In genomic region chr18:5413447-5413846, GRCh38 we compare ENCODE assay signal across 24 cellular contexts.
DNase-seq lines count a peak whose midpoint lies in the region; ATAC-seq, FAIRE-seq and TF ChIP-seq lines count a peak whose summit lies in the region.
"Had no signal": no experiment of that assay in that cellular context is flagged by ENCODE, and none has a peak within 500 bp of the region (broad histone marks: within the 10 kb centered on the region; RNA-seq: fewer than 3 reads in every experiment).

No MANE protein-coding gene starts in this region.

- H3K4me2 ChIP-seq in K562 (ENCODE audit: insufficient read depth, low read length): no peak overlapping the region

- TF ChIP-seq CTCF in K562 (IDR thresholded peaks at IDR 0.05 in 2 of 3, conservative IDR thresholded peaks at IDR 0.05 in 1 of 3; ENCODE audit: insufficient read depth in 2 of 3, low read depth in 1 of 3, low read length in 3 of 3): no peak
- no peak for TF ChIP-seq CTCF in psoas muscle (IDR thresholded peaks at IDR 0.05)

- no peak for TF ChIP-seq RAD21 in K562 (CRISPR knock-in tag; conservative IDR thresholded peaks at IDR 0.05 in 1 of 2, IDR thresholded peaks at IDR 0.05 in 1 of 2)

- H3K27ac ChIP-seq in K562 (ENCODE audit: extremely low read depth, low read depth, low read length) (no peak overlapping the region), psoas muscle (no peak overlapping the region)
- H3K27ac ChIP-seq: gastroesophageal sphincter, neutrophil had no signal

- no peaks in the 10 kb centered on the region for H4K20me1 ChIP-seq in K562 (replicated peaks; ENCODE audit: control insufficient read depth, insufficient read depth, low read length)

- in situ Hi-C loops in K562 (cut with MboI): no loop called here

- H3K9me1 ChIP-seq in K562 (ENCODE audit: control insufficient read depth, insufficient read depth, low read length): no peaks in the 10 kb centered on the region

- H3K27me3 ChIP-seq in K562 (ENCODE audit: control insufficient read depth in 2 of 2, insufficient read depth in 2 of 2, low read length in 2 of 2) (no peaks in the 10 kb centered on the region), psoas muscle (ENCODE audit: insufficient read depth in 3 of 3, low read length in 2 of 3) (no peaks in the 10 kb centered on the region)
- H3K27me3 ChIP-seq: gastroesophageal sphincter, neutrophil had no signal

- intact Hi-C loops in K562 (cut with micrococcal nuclease) (no loop called here), psoas muscle (cut with DNase I) (no loop called here)

- peak; percentile 55 for DNase-seq in NCI-H69 (lab: John Stamatoyannopoulos, UW)
- DNase-seq in K562 (ENCODE audit: extremely low read depth in 1 of 4, low spot score in 3 of 4): no peak
- peak; percentile 42 for DNase-seq in inferior parietal cortex (ENCODE audit: extremely low spot score)
- DNase-seq in pons (ENCODE audit: low spot score): peak; percentile 70
- DNase-seq in psoas muscle: no peak
- DNase-seq: activated CD4-positive, alpha-beta memory T cell treated with anti-CD3 and anti-CD28 coated beads for 36 hours; activated CD4-positive, alpha-beta T cell treated with anti-CD3 and anti-CD28 coated beads for 1 hour; activated CD8-positive, alpha-beta memory T cell treated with anti-CD3 and anti-CD28 coated beads, Interleukin-2, amount 50 U/mL, for 4 hours; activated naive CD4-positive, alpha-beta T cell; Caco-2; DMS79; GDM1; IMR-90; NCI-H1048; NCI-H187; NCI-H510A treated with DMSO at 0.1 percent for 48 hours had no signal

- BruUV-seq in K562 (replicated peaks; lab: Mats Ljungman, UMichigan): no TSS peak

- no peak for TF ChIP-seq EP300 in K562 (IDR thresholded peaks at IDR 0.05; ENCODE audit: low read length)

- CTCF ChIA-PET in K562 (lab: Yijun Ruan, JAX; ENCODE audit: low intra/inter-chr PET ratio): no interaction called here

- POLR2A ChIA-PET in K562 (lab: Yijun Ruan, JAX): no interaction called here

- H3K79me2 ChIP-seq in K562 (ENCODE audit: control insufficient read depth, insufficient read depth, low read length): no peaks in the 10 kb centered on the region

- H3K4me3 ChIP-seq in K562 (no peak overlapping the region), psoas muscle (no peak overlapping the region)
- H3K4me3 ChIP-seq: gastroesophageal sphincter, HAP-1 had no signal

- peak; percentile 15 for FAIRE-seq in K562 (lab: Jason Lieb, UNC)

- no peak for TF ChIP-seq POLR2A in K562 (conservative IDR thresholded peaks at IDR 0.05)

- H3K9me3 ChIP-seq in K562 (replicated peaks; ENCODE audit: control insufficient read depth, insufficient read depth, low read depth, low read length): no peaks in the 10 kb centered on the region
- H3K9me3 ChIP-seq in psoas muscle: no peaks in the 10 kb centered on the region
- H3K9me3 ChIP-seq: Caco-2, gastroesophageal sphincter, HAP-1, neutrophil had no signal

- ATAC-seq in K562 (no peak), HG03139 (IDR thresholded peaks at IDR 0.05; ENCODE audit: unreplicated experiment) (no peak), psoas muscle (no peak), GM18858 (IDR thresholded peaks at IDR 0.05; ENCODE audit: unreplicated experiment) (no peak), HG02981 (IDR thresholded peaks at IDR 0.05; ENCODE audit: unreplicated experiment) (no peak)
- ATAC-seq: gastroesophageal sphincter; left lobe of liver; stimulated activated effector memory CD8-positive, alpha-beta T cell treated with anti-CD3 and anti-CD28 coated beads, Interleukin-12 subunit alpha, Interleukin-12 subunit beta, amount 100 ng/mL, for 72 hours had no signal

- H3K4me1 ChIP-seq in K562 (replicated peaks in 1 of 2; ENCODE audit: control insufficient read depth in 2 of 2, insufficient read depth in 2 of 2, low read length in 2 of 2) (no peaks in the 10 kb centered on the region), psoas muscle (no peaks in the 10 kb centered on the region)
- H3K4me1 ChIP-seq: Caco-2, gastroesophageal sphincter, HAP-1 had no signal

- WGBS in K562 (ENCODE audit: insufficient coverage, low coverage, missing lambda C conversion rate): 3% methylated on average over 2 of the region's 2 CpGs
- WGBS in psoas muscle, 3 donors: 75 to 87% (median 81%) methylated on average over 2 of the region's 2 CpGs

- H3K9ac ChIP-seq in K562 (ENCODE audit: insufficient read depth in 1 of 2, low read depth in 2 of 2, low read length in 2 of 2): no peak overlapping the region

- H3K36me3 ChIP-seq in K562 (ENCODE audit: control insufficient read depth, insufficient read depth, low read length): no peaks in the 10 kb centered on the region
- H3K36me3 ChIP-seq in psoas muscle (ENCODE audit: insufficient read depth in 1 of 2, low read depth in 1 of 2): no peaks in the 10 kb centered on the region
- H3K36me3 ChIP-seq: gastroesophageal sphincter, HAP-1, neutrophil had no signal

- H2AFZ ChIP-seq in K562 (ENCODE audit: low read depth, low read length): no peak overlapping the region

TF ChIP-seq in K562, 482 proteins besides CTCF, POLR2A, EP300 and RAD21:
- TF ChIP-seq THRAP3 (IDR thresholded peaks at IDR 0.05; ENCODE audit: borderline replicate concordance) (no peak), NCOA1 (IDR thresholded peaks at IDR 0.05; ENCODE audit: low read depth) (no peak), XRCC5 (IDR thresholded peaks at IDR 0.05; ENCODE audit: low read depth, low read length) (no peak), RCOR1 (IDR thresholded peaks at IDR 0.05; ENCODE audit: borderline replicate concordance in 1 of 2, low read depth in 2 of 2, low read length in 2 of 2) (no peak), NEUROD1 (IDR thresholded peaks at IDR 0.05; ENCODE audit: borderline replicate concordance, low read depth, low read length, partially characterized antibody) (no peak), TRIM24 (IDR thresholded peaks at IDR 0.05) (no peak), ASH1L (IDR thresholded peaks at IDR 0.05; ENCODE audit: borderline replicate concordance, low read depth, partially characterized antibody) (no peak), ARID3B (CRISPR knock-in tag; IDR thresholded peaks at IDR 0.05; ENCODE audit: borderline replicate concordance) (no peak), CBX8 (IDR thresholded peaks at IDR 0.05; ENCODE audit: borderline replicate concordance, extremely low read depth, low read depth, low read length, poor library complexity, severe bottlenecking) (no peak), TAF7 (tag; IDR thresholded peaks at IDR 0.05) (no peak), RFX1 (IDR thresholded peaks at IDR 0.05) (no peak), ARID3A (IDR thresholded peaks at IDR 0.05; ENCODE audit: borderline replicate concordance, low read depth, low read length) (no peak), ZNF511 (CRISPR knock-in tag; IDR thresholded peaks at IDR 0.05) (no peak), SP2 (IDR thresholded peaks at IDR 0.05; ENCODE audit: extremely low read depth, low read depth, low read length, poor library complexity, severe bottlenecking) (no peak), LARP7 (IDR thresholded peaks at IDR 0.05) (no peak), KDM1A (IDR thresholded peaks at IDR 0.05) (no peak)
- TF ChIP-seq, protein P1, sequence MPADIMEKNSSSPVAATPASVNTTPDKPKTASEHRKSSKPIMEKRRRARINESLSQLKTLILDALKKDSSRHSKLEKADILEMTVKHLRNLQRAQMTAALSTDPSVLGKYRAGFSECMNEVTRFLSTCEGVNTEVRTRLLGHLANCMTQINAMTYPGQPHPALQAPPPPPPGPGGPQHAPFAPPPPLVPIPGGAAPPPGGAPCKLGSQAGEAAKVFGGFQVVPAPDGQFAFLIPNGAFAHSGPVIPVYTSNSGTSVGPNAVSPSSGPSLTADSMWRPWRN (IDR thresholded peaks at IDR 0.05; ENCODE audit: low read depth): no peak

Comparison
In these comparisons a context has a peak if more than half of its experiments do, and no peak if none do; other contexts are left out.
1. DNase-seq: peak in NCI-H69 (single experiment), inferior parietal cortex (single experiment) and pons (single experiment); none in K562 (0 of 4) and psoas muscle (0 of 2).